In genomic region chr10:89838002-89838615, GRCh38 we compare ENCODE assay signal across 8 cellular contexts.
DNase-seq lines count a peak whose midpoint lies in the region; ATAC-seq and TF ChIP-seq lines count a peak whose summit lies in the region.

No MANE protein-coding gene starts in this region.

- intact Hi-C loops in esophagus squamous epithelium (cut with DNase I) = no loop called here
- intact Hi-C loops in psoas muscle (cut with DNase I) = no loop called here

- peaks cover 5 to 33% (median 9%) of the 10 kb centered on the region in 3 donors for H3K4me1 Mint-ChIP-seq in CD8-positive, alpha-beta memory T cell

- no peaks in the 10 kb centered on the region for H3K4me1 ChIP-seq in CD8-positive, alpha-beta memory T cell (ENCODE audit: insufficient read depth, low read length)
- H3K4me1 ChIP-seq in esophagus squamous epithelium (peaks cover 0 to 26% (median 7%) of the 10 kb centered on the region in 3 donors), psoas muscle (no peaks in the 10 kb centered on the region), SJCRH30 (no peaks in the 10 kb centered on the region)

- no peak for TF ChIP-seq POLR2A in esophagus squamous epithelium (IDR thresholded peaks at IDR 0.05)

- in situ Hi-C loops in KBM-7 (cut with MboI; ENCODE audit: low pct_unique_long_range_greater_than_20kb, low sequenced_read_pairs) = no loop called here

- WGBS in esophagus squamous epithelium, 2 donors = 57 to 78% methylated on average over 5 to 10 of the region's 27 CpGs
- WGBS in psoas muscle, 3 donors = 48 to 57% (median 50%) methylated on average over 23 to 27 of the region's 27 CpGs

- no peaks in the 10 kb centered on the region for H3K36me3 ChIP-seq in CD8-positive, alpha-beta memory T cell (ENCODE audit: insufficient read depth, low read length)
- H3K36me3 ChIP-seq in esophagus squamous epithelium = no peaks in the 10 kb centered on the region
- H3K36me3 ChIP-seq in psoas muscle (ENCODE audit: insufficient read depth in 1 of 2, low read depth in 1 of 2) = no peaks in the 10 kb centered on the region
- no peaks in the 10 kb centered on the region for H3K36me3 ChIP-seq in SJCRH30

- no peaks in the 10 kb centered on the region for H3K9me3 ChIP-seq in CD8-positive, alpha-beta memory T cell (ENCODE audit: low read length)
- no peaks in the 10 kb centered on the region for H3K9me3 ChIP-seq in esophagus squamous epithelium
- H3K9me3 ChIP-seq in psoas muscle = no peaks in the 10 kb centered on the region
- no peaks in the 10 kb centered on the region for H3K9me3 ChIP-seq in SJCRH30 (replicated peaks)

- H3K36me3 Mint-ChIP-seq in CD8-positive, alpha-beta memory T cell = peaks cover 0 to 5% (median 0%) of the 10 kb centered on the region in 3 donors

- H3K27ac ChIP-seq in CD8-positive, alpha-beta memory T cell (ENCODE audit: low read depth, low read length) = no peak overlapping the region
- peak overlapping the region; percentile 58 to 80 (median 72) for H3K27ac ChIP-seq in esophagus squamous epithelium
- no peak overlapping the region for H3K27ac ChIP-seq in psoas muscle
- H3K27ac ChIP-seq in SJCRH30 = no peak overlapping the region

- CTCF ChIA-PET in CD8-positive, alpha-beta memory T cell (lab: Charles Lee) = no interaction called here

- H3K27me3 ChIP-seq in CD8-positive, alpha-beta memory T cell (ENCODE audit: insufficient read depth, low read length, poor library complexity, severe bottlenecking) = no peaks in the 10 kb centered on the region
- H3K27me3 ChIP-seq in esophagus squamous epithelium (peaks cover 0 to 10% (median 0%) of the 10 kb centered on the region in 4 donors), psoas muscle (ENCODE audit: insufficient read depth in 3 of 3, low read length in 2 of 3) (peaks cover 0 to 26% (median 9%) of the 10 kb centered on the region in 3 donors), SJCRH30 (no peaks in the 10 kb centered on the region)

- DNase-seq in CD8-positive, alpha-beta memory T cell = no peak
- DNase-seq in NCI-H146 treated with DMSO at 0.1 percent for 48 hours (lab: John Stamatoyannopoulos, UW; ENCODE audit: unreplicated experiment) = peak; percentile 45
- DNase-seq in esophagus squamous epithelium (lab: John Stamatoyannopoulos, UW) = no peak
- DNase-seq in psoas muscle = no peak
- no peak for DNase-seq in KBM-7
- DNase-seq in activated CD4-positive, CD25-positive, alpha-beta regulatory T cell (lab: John Stamatoyannopoulos, UW) = no peak
- DNase-seq in SJCRH30 = no peak

- peak overlapping the region; percentile 57 to 88 (median 85) for H3K4me3 Mint-ChIP-seq in CD8-positive, alpha-beta memory T cell

- TF ChIP-seq CTCF in esophagus squamous epithelium (IDR thresholded peaks at IDR 0.05) = no peak
- TF ChIP-seq CTCF in psoas muscle (IDR thresholded peaks at IDR 0.05) = no peak

- peaks cover 11 to 16% of the 10 kb centered on the region in 2 donors for H3K27me3 Mint-ChIP-seq in CD8-positive, alpha-beta memory T cell

- H3K4me3 ChIP-seq in CD8-positive, alpha-beta memory T cell (ENCODE audit: low read length) = peak overlapping the region; percentile 61
- H3K4me3 ChIP-seq in esophagus squamous epithelium (peak overlapping the region; percentile 64 to 69 (median 64)), psoas muscle (peak overlapping the region; percentile 65), SJCRH30 (no peak overlapping the region)

- peak overlapping the region in 4 of 8 donors; percentile 41 to 87 (median 80) for H3K27ac Mint-ChIP-seq in CD8-positive, alpha-beta memory T cell

- POLR2A ChIA-PET in CD8-positive, alpha-beta memory T cell (lab: Charles Lee) = no interaction called here

- ATAC-seq in psoas muscle (no peak), HG03097 (IDR thresholded peaks at IDR 0.05; ENCODE audit: low FRiP score, unreplicated experiment) (no peak)

- H3K9me3 Mint-ChIP-seq in CD8-positive, alpha-beta memory T cell = peaks cover 0 to 5% (median 0%) of the 10 kb centered on the region in 5 donors

Comparison
In these comparisons a context has a peak if more than half of its experiments do, and no peak if none do; other contexts are left out.
1. H3K27ac ChIP-seq: peak in esophagus squamous epithelium (4 of 4); none in CD8-positive, alpha-beta memory T cell (single experiment), psoas muscle (single experiment) and SJCRH30 (single experiment).